ENCODE assay signal across 1 cellular context in genomic region chr9:35908484-35909125, GRCh38.
TF ChIP-seq lines count a peak whose summit lies in the region.

No MANE protein-coding gene starts in this region.

TF ChIP-seq in H1, 55 proteins besides CTCF, POLR2A, EP300 and RAD21:
- TF ChIP-seq HDAC6 (IDR thresholded peaks at IDR 0.05; ENCODE audit: low read depth, low read length) (no peak), KDM4A (IDR thresholded peaks at IDR 0.05; ENCODE audit: low read depth, low read length, severe bottlenecking) (no peak), PHF8 (conservative IDR thresholded peaks at IDR 0.05; ENCODE audit: low read depth, low read length) (no peak), RBBP5 (IDR thresholded peaks at IDR 0.05; ENCODE audit: borderline replicate concordance, low read depth, low read length) (no peak), TEAD4 (IDR thresholded peaks at IDR 0.05; ENCODE audit: low read depth, low read length) (no peak), CHD7 (IDR thresholded peaks at IDR 0.05; ENCODE audit: insufficient replicate concordance, low read length) (no peak), KDM1A (IDR thresholded peaks at IDR 0.05; ENCODE audit: borderline replicate concordance, low read length) (no peak), JUN (IDR thresholded peaks at IDR 0.05; ENCODE audit: low read depth, low read length) (no peak), RXRA (IDR thresholded peaks at IDR 0.05; ENCODE audit: insufficient read depth, low read depth, low read length) (no peak), ATF3 (IDR thresholded peaks at IDR 0.05; ENCODE audit: insufficient read depth, low read depth, low read length) (no peak), NRF1 (IDR thresholded peaks at IDR 0.05; ENCODE audit: low read depth, low read length) (no peak), SP4 (IDR thresholded peaks at IDR 0.05; ENCODE audit: low read length) (no peak)
